1 cellular context compared by ENCODE assay signal in the genomic region with DNA sequence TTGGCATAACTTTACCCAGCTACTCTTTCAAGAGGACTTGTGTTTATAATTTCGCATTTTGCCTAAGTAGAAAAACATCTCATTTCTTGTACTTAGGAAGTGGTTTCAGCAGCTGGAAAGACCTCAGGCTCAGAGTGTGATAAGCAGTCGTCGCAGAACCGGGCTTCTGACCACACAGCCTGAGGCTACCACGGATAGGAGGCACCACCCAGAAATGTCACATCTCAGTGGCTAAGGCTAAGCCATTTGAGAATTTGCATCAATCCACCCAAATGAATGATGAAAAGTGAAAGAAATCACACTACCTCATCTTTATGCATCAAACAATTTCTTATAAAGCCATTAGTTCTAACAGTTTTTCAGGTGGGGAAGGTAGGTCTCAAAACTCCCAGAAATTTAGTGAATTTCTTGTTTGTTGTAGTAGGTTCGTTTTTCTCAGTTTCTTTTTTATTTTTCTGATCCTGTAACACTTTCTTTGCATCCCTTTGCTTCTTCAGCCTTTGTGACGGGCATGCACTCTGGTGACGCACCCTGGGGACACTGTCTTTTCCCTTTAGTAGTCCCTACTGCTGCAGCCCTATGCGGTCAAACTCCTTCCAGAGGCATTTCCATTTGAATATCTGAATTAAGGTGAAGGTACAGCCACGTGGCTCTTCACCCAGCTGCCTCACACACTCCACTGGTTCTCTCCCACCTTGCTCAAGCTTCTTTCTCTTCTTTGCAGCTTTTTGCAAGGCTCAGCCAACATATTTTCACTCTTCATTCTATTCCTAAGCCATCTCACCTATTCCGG.
TF ChIP-seq lines count a peak whose summit lies in the region.

No MANE protein-coding gene starts in this region.

TF ChIP-seq in GM12878, 131 proteins besides CTCF, POLR2A, EP300 and RAD21 (continued from another document):
- TF ChIP-seq, protein P1, sequence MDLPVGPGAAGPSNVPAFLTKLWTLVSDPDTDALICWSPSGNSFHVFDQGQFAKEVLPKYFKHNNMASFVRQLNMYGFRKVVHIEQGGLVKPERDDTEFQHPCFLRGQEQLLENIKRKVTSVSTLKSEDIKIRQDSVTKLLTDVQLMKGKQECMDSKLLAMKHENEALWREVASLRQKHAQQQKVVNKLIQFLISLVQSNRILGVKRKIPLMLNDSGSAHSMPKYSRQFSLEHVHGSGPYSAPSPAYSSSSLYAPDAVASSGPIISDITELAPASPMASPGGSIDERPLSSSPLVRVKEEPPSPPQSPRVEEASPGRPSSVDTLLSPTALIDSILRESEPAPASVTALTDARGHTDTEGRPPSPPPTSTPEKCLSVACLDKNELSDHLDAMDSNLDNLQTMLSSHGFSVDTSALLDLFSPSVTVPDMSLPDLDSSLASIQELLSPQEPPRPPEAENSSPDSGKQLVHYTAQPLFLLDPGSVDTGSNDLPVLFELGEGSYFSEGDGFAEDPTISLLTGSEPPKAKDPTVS (IDR thresholded peaks at IDR 0.05; ENCODE audit: low read depth, low read length): no peak
- peak; percentile 63; the same call in 1 of the 2 replicates for TF ChIP-seq PAX5 (IDR thresholded peaks at IDR 0.05; ENCODE audit: borderline replicate concordance, low read depth, low read length)
- TF ChIP-seq NFIC (IDR thresholded peaks at IDR 0.05; ENCODE audit: low read depth, low read length): peak; percentile 14; the same call in 1 of the 2 replicates
- TF ChIP-seq TCF12 (IDR thresholded peaks at IDR 0.05; ENCODE audit: low read depth, low read length): peak; percentile 65; the same call in 1 of the 2 replicates
